8 cellular contexts compared by ENCODE assay signal in the genomic region with DNA sequence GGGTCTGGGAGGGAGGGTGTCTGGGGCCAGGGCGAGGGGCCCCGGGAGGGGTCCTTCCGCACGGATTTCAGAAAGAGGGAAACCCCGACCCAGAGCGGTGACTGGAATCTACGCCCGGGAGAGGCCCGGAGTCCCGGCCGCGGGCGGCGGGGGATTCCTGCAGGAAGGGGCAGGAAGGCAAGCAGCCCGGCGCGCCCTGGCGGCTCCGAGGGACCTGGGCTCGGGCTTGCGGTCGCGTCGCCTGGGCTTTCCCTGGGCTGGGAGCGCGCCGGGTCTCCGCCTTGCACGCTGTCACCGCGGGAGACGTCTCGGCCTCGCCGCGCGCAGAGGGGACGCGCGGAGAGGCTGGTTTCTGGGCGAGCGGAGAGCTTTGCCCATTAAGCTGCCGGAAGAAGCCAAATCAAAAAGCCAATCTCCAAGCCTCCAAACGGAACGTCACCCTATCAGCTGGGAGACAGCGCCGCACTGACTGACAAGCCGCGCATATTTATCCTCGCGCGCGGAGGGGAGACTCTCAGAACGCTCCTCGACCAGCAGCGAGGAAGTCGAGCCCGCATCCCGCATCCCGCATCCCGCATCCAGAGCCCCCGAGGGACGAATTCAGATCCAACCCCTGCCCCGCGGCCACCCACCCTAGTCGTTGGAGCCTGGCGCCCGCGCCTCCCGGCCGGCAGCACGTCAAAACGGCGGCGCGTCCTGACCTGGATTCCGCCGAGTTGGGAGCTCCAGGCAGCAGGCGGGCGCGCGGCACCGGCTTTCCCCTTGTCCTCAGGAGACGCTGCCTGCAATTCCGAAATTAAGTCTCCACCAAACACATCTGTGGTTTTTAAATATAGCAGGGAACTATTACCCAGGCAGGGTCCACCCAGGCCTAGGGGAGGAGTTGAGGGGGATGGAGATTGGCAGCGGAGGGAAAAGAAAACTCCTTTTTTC. TPM values are rescaled to one million over a fixed set of nuclear protein-coding genes. Genes with fewer than 3 reads are reported as not detected.
DNase-seq lines count a peak whose midpoint lies in the region; ATAC-seq and TF ChIP-seq lines count a peak whose summit lies in the region.

A gene with protein sequence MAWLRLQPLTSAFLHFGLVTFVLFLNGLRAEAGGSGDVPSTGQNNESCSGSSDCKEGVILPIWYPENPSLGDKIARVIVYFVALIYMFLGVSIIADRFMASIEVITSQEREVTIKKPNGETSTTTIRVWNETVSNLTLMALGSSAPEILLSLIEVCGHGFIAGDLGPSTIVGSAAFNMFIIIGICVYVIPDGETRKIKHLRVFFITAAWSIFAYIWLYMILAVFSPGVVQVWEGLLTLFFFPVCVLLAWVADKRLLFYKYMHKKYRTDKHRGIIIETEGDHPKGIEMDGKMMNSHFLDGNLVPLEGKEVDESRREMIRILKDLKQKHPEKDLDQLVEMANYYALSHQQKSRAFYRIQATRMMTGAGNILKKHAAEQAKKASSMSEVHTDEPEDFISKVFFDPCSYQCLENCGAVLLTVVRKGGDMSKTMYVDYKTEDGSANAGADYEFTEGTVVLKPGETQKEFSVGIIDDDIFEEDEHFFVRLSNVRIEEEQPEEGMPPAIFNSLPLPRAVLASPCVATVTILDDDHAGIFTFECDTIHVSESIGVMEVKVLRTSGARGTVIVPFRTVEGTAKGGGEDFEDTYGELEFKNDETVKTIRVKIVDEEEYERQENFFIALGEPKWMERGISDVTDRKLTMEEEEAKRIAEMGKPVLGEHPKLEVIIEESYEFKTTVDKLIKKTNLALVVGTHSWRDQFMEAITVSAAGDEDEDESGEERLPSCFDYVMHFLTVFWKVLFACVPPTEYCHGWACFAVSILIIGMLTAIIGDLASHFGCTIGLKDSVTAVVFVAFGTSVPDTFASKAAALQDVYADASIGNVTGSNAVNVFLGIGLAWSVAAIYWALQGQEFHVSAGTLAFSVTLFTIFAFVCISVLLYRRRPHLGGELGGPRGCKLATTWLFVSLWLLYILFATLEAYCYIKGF (minus strand): TSS at position 344 of the 933 bp plus-strand sequence. CDS start 20,529 bp downstream, outside the sequence.

- POLR2A ChIA-PET in BJ (lab: Charles Lee) = no interaction called here

- CTCF ChIA-PET in BJ (lab: Yijun Ruan, JAX) = no interaction called here

- peaks cover 62% of the 10 kb centered on the region for H3K27me3 Mint-ChIP-seq in activated T-cell treated with anti-CD3 and anti-CD28 coated beads, Interleukin-2, amount 50 U/mL, for 4 hours (ENCODE audit: low read depth)
- H3K27me3 Mint-ChIP-seq in nephron (ENCODE audit: low read depth) = peaks cover 64% of the 10 kb centered on the region

- H3K36me3 ChIP-seq in BJ (ENCODE audit: control insufficient read depth, insufficient read depth, low read length) = no peaks in the 10 kb centered on the region

- no peak for TF ChIP-seq CTCF in BJ (IDR thresholded peaks at IDR 0.05; ENCODE audit: insufficient read depth, low read depth, low read length)
- TF ChIP-seq CTCF in foreskin fibroblast (IDR thresholded peaks at IDR 0.05; ENCODE audit: low read depth, low read length) = no peak
- no peak for TF ChIP-seq CTCF in nephron (IDR thresholded peaks at IDR 0.05; ENCODE audit: unreplicated experiment in 3 of 3)

- H3K36me3 Mint-ChIP-seq in activated T-cell treated with anti-CD3 and anti-CD28 coated beads, Interleukin-2, amount 50 U/mL, for 4 hours (ENCODE audit: insufficient read depth) = no peaks in the 10 kb centered on the region
- H3K36me3 Mint-ChIP-seq in nephron (ENCODE audit: low read depth) = no peaks in the 10 kb centered on the region

- ATAC-seq in GM19023 (IDR thresholded peaks at IDR 0.05; ENCODE audit: unreplicated experiment) (peak; percentile 36), GM21786 (IDR thresholded peaks at IDR 0.05; ENCODE audit: unreplicated experiment) (no peak)
- peak; percentile 42 to 49 for ATAC-seq in activated T-cell treated with anti-CD3 and anti-CD28 coated beads, Interleukin-2, amount 50 U/mL, for 4 hours

- peak within 1 kb of the TSS in 1 of 3 experiments; percentile 64 for H3K27ac Mint-ChIP-seq in nephron

- peaks cover 18% of the 10 kb centered on the region for H3K4me1 Mint-ChIP-seq in activated T-cell treated with anti-CD3 and anti-CD28 coated beads, Interleukin-2, amount 50 U/mL, for 4 hours (ENCODE audit: low read depth)
- peaks cover 31% of the 10 kb centered on the region for H3K4me1 Mint-ChIP-seq in nephron

- peak within 1 kb of the TSS; percentile 52 for H3K4me3 ChIP-seq in BJ (ENCODE audit: low read depth, low read length)
- H3K4me3 ChIP-seq in foreskin fibroblast (ENCODE audit: low read depth in 1 of 2, low read length in 2 of 2) = peak within 1 kb of the TSS; percentile 48 to 51

- H3K4me3 Mint-ChIP-seq in activated T-cell treated with anti-CD3 and anti-CD28 coated beads, Interleukin-2, amount 50 U/mL, for 4 hours = peak within 1 kb of the TSS; percentile 66
- H3K4me3 Mint-ChIP-seq in nephron = peak within 1 kb of the TSS; percentile 89 to 91 (median 89)

- no peaks in the 10 kb centered on the region for H3K9me3 Mint-ChIP-seq in activated T-cell treated with anti-CD3 and anti-CD28 coated beads, Interleukin-2, amount 50 U/mL, for 4 hours
- H3K9me3 Mint-ChIP-seq in nephron = no peaks in the 10 kb centered on the region

- H3K27me3 ChIP-seq in BJ (ENCODE audit: control insufficient read depth, insufficient read depth, low read length) = peaks cover 5% of the 10 kb centered on the region

- no peak for DNase-seq in BJ (ENCODE audit: low read depth)
- peak; percentile 85 to 92 (median 88) for DNase-seq in NCI-H1417 (lab: John Stamatoyannopoulos, UW)
- no peak for DNase-seq in activated T-cell treated with anti-CD3 and anti-CD28 coated beads, Interleukin-2, amount 50 U/mL, for 4 hours
- peak; percentile 57 to 72 for DNase-seq in foreskin fibroblast
- no peak for DNase-seq in activated effector memory CD4-positive, alpha-beta T cell treated with anti-CD3 and anti-CD28 coated beads, Interleukin-2, amount 50 U/mL, for 16 hours

RNA-seq across cellular contexts. Expression of the gene that starts here (rescaled TPM):
- polyA plus RNA-seq in BJ (2011; rRNA removed) = 0.07 TPM in 2 replicates
- polyA minus RNA-seq in BJ (2011; rRNA and poly(A)+ RNA removed) = 0.26 and 0.43 TPM in 2 replicates
- total RNA-seq in activated T-cell treated with anti-CD3 and anti-CD28 coated beads, Interleukin-2, amount 50 U/mL, for 4 hours = under 1 TPM; 0.15 to 0.21 (median 0.16) TPM

Comparison
In these comparisons a context has a peak if more than half of its experiments do, and no peak if none do; other contexts are left out.
1. Peak in ATAC-seq in activated T-cell treated with anti-CD3 and anti-CD28 coated beads, Interleukin-2, amount 50 U/mL, for 4 hours; RNA of the gene not detected or under 1 TPM.
2. DNase-seq: peak in NCI-H1417 (3 of 3) and foreskin fibroblast (2 of 2); none in BJ (single experiment), activated T-cell treated with anti-CD3 and anti-CD28 coated beads, Interleukin-2, amount 50 U/mL, for 4 hours (single experiment) and activated effector memory CD4-positive, alpha-beta T cell treated with anti-CD3 and anti-CD28 coated beads, Interleukin-2, amount 50 U/mL, for 16 hours (single experiment).